ENCODE assay signal across 1 cellular context in genomic region chr17:38676706-38677504, GRCh38.
A peak's percentile ranks its signal among the peaks of the same experiment; 100 is the strongest.
TF ChIP-seq lines count a peak whose summit lies in the region.

No MANE protein-coding gene starts in this region.

TF ChIP-seq in HepG2, 621 proteins besides CTCF, POLR2A, EP300 and RAD21 (continued from another document and continues in another):
- TF ChIP-seq UBTF (CRISPR knock-in tag; IDR thresholded peaks at IDR 0.05) (peak; percentile 60; the same call in 1 of the 2 replicates), CREB3 (CRISPR knock-in tag; IDR thresholded peaks at IDR 0.05) (no peak), ZXDC (CRISPR knock-in tag; IDR thresholded peaks at IDR 0.05) (no peak), ZNF576 (CRISPR knock-in tag; IDR thresholded peaks at IDR 0.05) (no peak), LCORL (IDR thresholded peaks at IDR 0.05) (no peak), LCORL (CRISPR knock-in tag; IDR thresholded peaks at IDR 0.05) (peak; percentile 64; the same call in 1 of the 2 replicates), SYNCRIP (IDR thresholded peaks at IDR 0.05; ENCODE audit: insufficient read depth, low read depth, low read length) (no peak), NFYC (CRISPR knock-in tag; IDR thresholded peaks at IDR 0.05) (no peak; the same call in 1 of the 2 replicates), KAT7 (CRISPR knock-in tag; IDR thresholded peaks at IDR 0.05; ENCODE audit: borderline replicate concordance) (0 out of 2 replicates have a peak, but pooled peaks have one; percentile 49), SMAD1 (CRISPR knock-in tag; IDR thresholded peaks at IDR 0.05; ENCODE audit: borderline replicate concordance, low read depth) (0 out of 2 replicates have a peak, but pooled peaks have one; percentile 24), KLF11 (CRISPR knock-in tag; IDR thresholded peaks at IDR 0.05) (no peak), ZBTB21 (CRISPR knock-in tag; IDR thresholded peaks at IDR 0.05) (no peak), ZNF781 (CRISPR knock-in tag; IDR thresholded peaks at IDR 0.05; ENCODE audit: borderline replicate concordance, not compliant biosample characterization) (peak; percentile 74), GTF2F1 (IDR thresholded peaks at IDR 0.05; ENCODE audit: low read length) (no peak), ZNF282 (IDR thresholded peaks at IDR 0.05; ENCODE audit: partially characterized antibody) (no peak), ZMYM3 (CRISPR knock-in tag; IDR thresholded peaks at IDR 0.05) (peak; percentile 90), SAFB2 (CRISPR knock-in tag; IDR thresholded peaks at IDR 0.05; ENCODE audit: borderline replicate concordance, low read depth) (no peak), PHF5A (CRISPR knock-in tag; IDR thresholded peaks at IDR 0.05; ENCODE audit: low read depth, unreplicated experiment) (peak; percentile 79), HMG20B (CRISPR knock-in tag; conservative IDR thresholded peaks at IDR 0.05) (no peak; the same call in 1 of the 2 replicates), ZNF788 (CRISPR knock-in tag; IDR thresholded peaks at IDR 0.05; ENCODE audit: borderline replicate concordance) (no peak), NRL (CRISPR knock-in tag; IDR thresholded peaks at IDR 0.05; ENCODE audit: borderline replicate concordance) (0 out of 2 replicates have a peak, but pooled peaks have one; percentile 41), MATR3 (CRISPR knock-in tag; IDR thresholded peaks at IDR 0.05) (no peak), ZNF160 (CRISPR knock-in tag; IDR thresholded peaks at IDR 0.05) (no peak), ZMYM2 (CRISPR knock-in tag; IDR thresholded peaks at IDR 0.05) (peak; percentile 86), NFIC (IDR thresholded peaks at IDR 0.05; ENCODE audit: low read length) (no peak), MYNN (CRISPR knock-in tag; IDR thresholded peaks at IDR 0.05; ENCODE audit: low read depth) (no peak), MTERF4 (CRISPR knock-in tag; IDR thresholded peaks at IDR 0.05) (no peak), ZNF629 (CRISPR knock-in tag; conservative IDR thresholded peaks at IDR 0.05) (peak; percentile 96), TCF7 (IDR thresholded peaks at IDR 0.05; ENCODE audit: low read depth) (no peak), BRF2 (CRISPR knock-in tag; IDR thresholded peaks at IDR 0.05) (no peak), ZNF101 (CRISPR knock-in tag; IDR thresholded peaks at IDR 0.05; ENCODE audit: borderline replicate concordance, low read depth) (no peak), HMG20A (CRISPR knock-in tag; IDR thresholded peaks at IDR 0.05; ENCODE audit: borderline replicate concordance) (peak; percentile 68; the same call in 1 of the 2 replicates), TBX3 (IDR thresholded peaks at IDR 0.05; ENCODE audit: borderline replicate concordance) (no peak), ZNF362 (CRISPR knock-in tag; IDR thresholded peaks at IDR 0.05; ENCODE audit: borderline replicate concordance) (no peak; the same call in 1 of the 2 replicates), TOPORS (CRISPR knock-in tag; IDR thresholded peaks at IDR 0.05) (no peak), MLLT10 (CRISPR knock-in tag; IDR thresholded peaks at IDR 0.05) (no peak), ZNF12 (CRISPR knock-in tag; IDR thresholded peaks at IDR 0.05) (peak; percentile 14; the same call in 1 of the 2 replicates), GZF1 (CRISPR knock-in tag; IDR thresholded peaks at IDR 0.05) (0 out of 2 replicates have a peak, but pooled peaks have one; percentile 40), ZNF143 (CRISPR knock-in tag; IDR thresholded peaks at IDR 0.05) (peak; percentile 48; the same call in 1 of the 2 replicates), ZNF660 (CRISPR knock-in tag; IDR thresholded peaks at IDR 0.05; ENCODE audit: borderline replicate concordance, low read depth) (no peak), ZUFSP (CRISPR knock-in tag; IDR thresholded peaks at IDR 0.05; ENCODE audit: borderline replicate concordance) (no peak), ZNF792 (CRISPR knock-in tag; IDR thresholded peaks at IDR 0.05) (peak; percentile 58; the same call in 1 of the 2 replicates), ZNF510 (CRISPR knock-in tag; IDR thresholded peaks at IDR 0.05; ENCODE audit: low read depth) (no peak), ZNF672 (CRISPR knock-in tag; IDR thresholded peaks at IDR 0.05) (no peak), HMGA1 (CRISPR knock-in tag; conservative IDR thresholded peaks at IDR 0.05) (no peak), PLRG1 (conservative IDR thresholded peaks at IDR 0.05) (no peak), ZFP36 (IDR thresholded peaks at IDR 0.05; ENCODE audit: borderline replicate concordance, low read depth, low read length, partially characterized antibody) (no peak), ZNF713 (CRISPR knock-in tag; IDR thresholded peaks at IDR 0.05) (no peak), ZNF513 (CRISPR knock-in tag; conservative IDR thresholded peaks at IDR 0.05) (no peak), ZNF564 (CRISPR knock-in tag; IDR thresholded peaks at IDR 0.05) (no peak), ZNF562 (CRISPR knock-in tag; IDR thresholded peaks at IDR 0.05; ENCODE audit: borderline replicate concordance) (no peak), ZBTB42 (CRISPR knock-in tag; IDR thresholded peaks at IDR 0.05) (no peak), ZNF879 (CRISPR knock-in tag; IDR thresholded peaks at IDR 0.05) (no peak), ATF1 (CRISPR knock-in tag; IDR thresholded peaks at IDR 0.05) (no peak), ISL2 (CRISPR knock-in tag; IDR thresholded peaks at IDR 0.05) (no peak; the same call in 1 of the 2 replicates), KDM3A (CRISPR knock-in tag; IDR thresholded peaks at IDR 0.05; ENCODE audit: low read depth) (peak; percentile 68; the same call in 1 of the 2 replicates), CEBPB (IDR thresholded peaks at IDR 0.05; ENCODE audit: borderline replicate concordance, low read depth, low read length) (no peak), ZNF891 (CRISPR knock-in tag; IDR thresholded peaks at IDR 0.05) (no peak), CEBPG (CRISPR knock-in tag; IDR thresholded peaks at IDR 0.05) (peak; percentile 63), ZFP37 (CRISPR knock-in tag; IDR thresholded peaks at IDR 0.05; ENCODE audit: borderline replicate concordance) (no peak)
